Comparison of ENCODE assay signal across 1 cellular context in genomic region chr15:63157066-63157890, GRCh38.
TF ChIP-seq lines count a peak whose summit lies in the region.

Gene RPS27L, minus strand, starts transcription at chr15:63157477. Its CDS starts 72 bp downstream, at chr15:63157405.

TF ChIP-seq in K562, 482 proteins besides CTCF, POLR2A, EP300 and RAD21 (continued from another document and continues in another):
- TF ChIP-seq MGA (IDR thresholded peaks at IDR 0.05): peak; percentile 84
- no peak for TF ChIP-seq ID3 (CRISPR knock-in tag; IDR thresholded peaks at IDR 0.05)
- peak; percentile 63 for TF ChIP-seq ID3 (tag; IDR thresholded peaks at IDR 0.05)
- TF ChIP-seq ZNF644 (tag; IDR thresholded peaks at IDR 0.05; ENCODE audit: low read depth): no peak
- TF ChIP-seq SFPQ (IDR thresholded peaks at IDR 0.05; ENCODE audit: low read depth, low read length): no peak
- no peak for TF ChIP-seq CHCHD3 (CRISPR knock-in tag; IDR thresholded peaks at IDR 0.05)
- peak; percentile 55 for TF ChIP-seq RNF2 (IDR thresholded peaks at IDR 0.05)
- no peak for TF ChIP-seq ZNF551 (CRISPR knock-in tag; IDR thresholded peaks at IDR 0.05)
- no peak for TF ChIP-seq NUFIP1 (IDR thresholded peaks at IDR 0.05; ENCODE audit: partially characterized antibody)
- no peak for TF ChIP-seq SIRT6 (IDR thresholded peaks at IDR 0.05; ENCODE audit: low read depth, low read length)
- no peak for TF ChIP-seq ZNF77 (CRISPR knock-in tag; IDR thresholded peaks at IDR 0.05)
- TF ChIP-seq NFE2 (IDR thresholded peaks at IDR 0.05; ENCODE audit: low read depth): no peak
- peak; percentile 55 for TF ChIP-seq BCOR (IDR thresholded peaks at IDR 0.05)
- TF ChIP-seq PPARD (CRISPR knock-in tag; IDR thresholded peaks at IDR 0.05): no peak
- peak; percentile 73 for TF ChIP-seq E2F4 (CRISPR knock-in tag; IDR thresholded peaks at IDR 0.05; ENCODE audit: low read depth)
- no peak for TF ChIP-seq ZNF407 (IDR thresholded peaks at IDR 0.05; ENCODE audit: low read depth)
- TF ChIP-seq NR3C1 (CRISPR knock-in tag; IDR thresholded peaks at IDR 0.05): 0 out of 2 replicates have a peak, but pooled peaks have one; percentile 48
- TF ChIP-seq ARID4B (CRISPR knock-in tag; IDR thresholded peaks at IDR 0.05): no peak; the same call in none of the 2 replicates
- TF ChIP-seq ZNF316 (IDR thresholded peaks at IDR 0.05): no peak
- no peak for TF ChIP-seq CBFA2T3 (IDR thresholded peaks at IDR 0.05)
- TF ChIP-seq ZNF695 (CRISPR knock-in tag; IDR thresholded peaks at IDR 0.05): no peak
- TF ChIP-seq XRCC3 (IDR thresholded peaks at IDR 0.05): no peak
- TF ChIP-seq DPF2 (IDR thresholded peaks at IDR 0.05): no peak; the same call in 1 of the 2 replicates
- peak; percentile 82 for TF ChIP-seq TBP (optimal IDR thresholded peaks at IDR 0.05; ENCODE audit: low read depth, low read length)
- no peak for TF ChIP-seq NFE2L1 (tag; IDR thresholded peaks at IDR 0.05; ENCODE audit: borderline replicate concordance, low read depth)
- no peak for TF ChIP-seq ZNF143 (CRISPR knock-in tag; IDR thresholded peaks at IDR 0.05)
- no peak for TF ChIP-seq SIX5 (IDR thresholded peaks at IDR 0.05; ENCODE audit: borderline replicate concordance in 1 of 2, insufficient read depth in 1 of 2, low read depth in 1 of 2, low read length in 2 of 2)
- TF ChIP-seq NELFE (IDR thresholded peaks at IDR 0.05; ENCODE audit: insufficient read depth, insufficient read length): no peak
